ENCODE assay signal across 27 cellular contexts in genomic region chr5:147504535-147504934, GRCh38. TPM values are rescaled to one million over a fixed set of nuclear protein-coding genes. Genes with fewer than 3 reads are reported as not detected.
DNase-seq lines count a peak whose midpoint lies in the region; ATAC-seq, FAIRE-seq and TF ChIP-seq lines count a peak whose summit lies in the region.
"Had no signal": no experiment of that assay in that cellular context is flagged by ENCODE, and none has a peak within 500 bp of the region (broad histone marks: within the 10 kb centered on the region; RNA-seq: fewer than 3 reads in every experiment).

No MANE protein-coding gene starts in this region.

- no peak overlapping the region for H4K8ac ChIP-seq in mesenchymal stem cell (ENCODE audit: low read length)

- H4K91ac ChIP-seq in mesenchymal stem cell (ENCODE audit: low read length) = no peak overlapping the region

- 0 out of 2 replicates have a peak overlapping the region, but pooled peaks have one; percentile 7 for H3K27ac ChIP-seq in GM23338 (ENCODE audit: low read depth)
- peak overlapping the region; percentile 34 for H3K27ac ChIP-seq in astrocyte (ENCODE audit: low read depth, low read length)
- H3K27ac ChIP-seq in mesenchymal stem cell (ENCODE audit: low read length, poor library complexity, severe bottlenecking) = peak overlapping the region; percentile 38
- H3K27ac ChIP-seq in stomach smooth muscle (ENCODE audit: low read length) = peak overlapping the region; percentile 42
- no peak overlapping the region for H3K27ac ChIP-seq in kidney (ENCODE audit: low read depth in 2 of 2, low read length in 2 of 2)
- no peak overlapping the region for H3K27ac ChIP-seq in dorsolateral prefrontal cortex
- H3K27ac ChIP-seq: C4-2B, KMS-11 had no signal

- TF ChIP-seq CTCF in GM23338 (conservative IDR thresholded peaks at IDR 0.05; ENCODE audit: low read depth in 2 of 2) (no peak), astrocyte (IDR thresholded peaks at IDR 0.05; ENCODE audit: insufficient read depth, low read depth, low read length) (no peak), kidney (IDR thresholded peaks at IDR 0.05; ENCODE audit: borderline replicate concordance, extremely low read depth, insufficient read depth) (no peak), dorsolateral prefrontal cortex (IDR thresholded peaks at IDR 0.05 in 54 of 56, conservative IDR thresholded peaks at IDR 0.05 in 2 of 56; ENCODE audit: low read depth in 1 of 56, partially characterized antibody in 56 of 56) (no peak)

- H3K9me3 Mint-ChIP-seq in GM23338 (no peaks in the 10 kb centered on the region), astrocyte (ENCODE audit: unreplicated experiment) (no peaks in the 10 kb centered on the region)
- H3K9me3 Mint-ChIP-seq: activated CD4-positive, alpha-beta T cell treated with anti-CD3 and anti-CD28 coated beads, Interleukin-2, amount 10 ng/mL, durations not matched to agents 24 days and 14 days; endodermal cell; stimulated activated naive CD8-positive, alpha-beta T cell treated with anti-CD3 and anti-CD28 coated beads, Interleukin-15, amount 100 ng/mL, for 72 hours had no signal

- H3K4me2 ChIP-seq in GM23338 = no peak overlapping the region
- H3K4me2 ChIP-seq in astrocyte (ENCODE audit: low read length) = peak overlapping the region; percentile 68
- no peak overlapping the region for H3K4me2 ChIP-seq in mesenchymal stem cell (ENCODE audit: low read length, poor library complexity, severe bottlenecking)
- H3K4me2 ChIP-seq: KMS-11 had no signal

- 43% methylated on average over 1 of the region's 1 CpG for WGBS in mesenchymal stem cell

- H3K9me2 ChIP-seq in GM23338 (ENCODE audit: insufficient read depth) = no peaks in the 10 kb centered on the region

- H3K27me3 ChIP-seq in GM23338 (ENCODE audit: insufficient read depth) (no peaks in the 10 kb centered on the region), astrocyte (ENCODE audit: insufficient read depth, low read length) (no peaks in the 10 kb centered on the region), mesenchymal stem cell (ENCODE audit: control insufficient read depth in 1 of 2, insufficient read depth in 1 of 2, low read length in 2 of 2) (no peaks in the 10 kb centered on the region), stomach smooth muscle (ENCODE audit: control insufficient read depth in 1 of 2, insufficient read depth in 2 of 2, low read length in 2 of 2) (no peaks in the 10 kb centered on the region), dorsolateral prefrontal cortex (peaks cover 0 to 9% (median 0%) of the 10 kb centered on the region in 45 donors)

- no peak overlapping the region for H2BK15ac ChIP-seq in mesenchymal stem cell (ENCODE audit: low read depth, poor library complexity, severe bottlenecking)

- intact Hi-C loops in kidney (cut with DNase I) (no loop called here), dorsolateral prefrontal cortex (cut with DNase I) (no loop called here)

- H3K9me3 ChIP-seq in astrocyte (ENCODE audit: insufficient read depth, low read depth, low read length) (no peaks in the 10 kb centered on the region), mesenchymal stem cell (ENCODE audit: control insufficient read depth, low read length) (no peaks in the 10 kb centered on the region), stomach smooth muscle (ENCODE audit: control insufficient read depth in 2 of 2, low read length in 2 of 2) (no peaks in the 10 kb centered on the region), kidney (ENCODE audit: control insufficient read depth in 1 of 2, low read length in 2 of 2) (no peaks in the 10 kb centered on the region)

- H2BK12ac ChIP-seq in mesenchymal stem cell (ENCODE audit: low read length in 2 of 2) = no peak overlapping the region

- H4K20me1 ChIP-seq in GM23338 (replicated peaks; ENCODE audit: insufficient read depth) (no peaks in the 10 kb centered on the region; the same call in 1 of the 2 replicates), astrocyte (ENCODE audit: insufficient read depth, low read length) (peaks cover 40% of the 10 kb centered on the region)

- H3K14ac ChIP-seq in mesenchymal stem cell (ENCODE audit: low read length in 2 of 2) = no peak overlapping the region

- H3K27me3 Mint-ChIP-seq in GM23338 (ENCODE audit: insufficient read depth, low read depth, poor library complexity) (peaks cover 3% of the 10 kb centered on the region), astrocyte (ENCODE audit: low read depth, unreplicated experiment) (no peaks in the 10 kb centered on the region)

- peaks cover 22% of the 10 kb centered on the region for H3K4me1 Mint-ChIP-seq in GM23338
- H3K4me1 Mint-ChIP-seq in astrocyte (ENCODE audit: low read depth, unreplicated experiment) = peaks cover 20% of the 10 kb centered on the region
- H3K4me1 Mint-ChIP-seq: activated CD8-positive, alpha-beta memory T cell treated with anti-CD3 and anti-CD28 coated beads, Interleukin-2, amount 10 ng/mL, durations not matched to agents 7 days and 5 days; endodermal cell had no signal

- no peak overlapping the region for H2AFZ ChIP-seq in GM23338
- no peak overlapping the region for H2AFZ ChIP-seq in astrocyte (ENCODE audit: low read depth, low read length)
- no peak overlapping the region for H2AFZ ChIP-seq in mesenchymal stem cell (ENCODE audit: low read depth, low read length)

- no peak overlapping the region for H3K4me3 ChIP-seq in GM23338
- no peak overlapping the region for H3K4me3 ChIP-seq in astrocyte (ENCODE audit: insufficient read depth, low read depth, low read length)
- H3K4me3 ChIP-seq in mesenchymal stem cell (ENCODE audit: insufficient read depth in 1 of 2, low read depth in 1 of 2, low read length in 2 of 2) = no peak overlapping the region
- H3K4me3 ChIP-seq in stomach smooth muscle (ENCODE audit: low read length in 2 of 2) = no peak overlapping the region
- no peak overlapping the region for H3K4me3 ChIP-seq in kidney (ENCODE audit: low read length in 2 of 2)
- no peak overlapping the region for H3K4me3 ChIP-seq in dorsolateral prefrontal cortex

- no peak overlapping the region for H3K27ac Mint-ChIP-seq in GM23338
- H3K27ac Mint-ChIP-seq in astrocyte (ENCODE audit: unreplicated experiment) = no peak overlapping the region
- H3K27ac Mint-ChIP-seq: activated CD4-positive, alpha-beta T cell treated with anti-CD3 and anti-CD28 coated beads, Interleukin-2, amount 10 ng/mL, durations not matched to agents 24 days and 14 days; activated CD8-positive, alpha-beta memory T cell treated with anti-CD3 and anti-CD28 coated beads, Interleukin-2, amount 10 ng/mL, durations not matched to agents 7 days and 5 days; activated naive CD8-positive, alpha-beta T cell; endodermal cell; natural killer cell treated with Interleukin-12 subunit alpha and Interleukin-12 subunit beta and Interleukin-15 and Interleukin-18, amount 100 ng/mL, for 72 hours; stimulated activated naive CD8-positive, alpha-beta T cell treated with anti-CD3 and anti-CD28 coated beads, Interleukin-15, amount 100 ng/mL, for 72 hours had no signal

- H3K36me3 Mint-ChIP-seq in GM23338 (ENCODE audit: low read depth) (peaks cover 21% of the 10 kb centered on the region), astrocyte (ENCODE audit: low read depth, unreplicated experiment) (no peaks in the 10 kb centered on the region)
- H3K36me3 Mint-ChIP-seq: activated CD8-positive, alpha-beta memory T cell treated with anti-CD3 and anti-CD28 coated beads, Interleukin-2, amount 10 ng/mL, durations not matched to agents 7 days and 5 days; activated naive CD8-positive, alpha-beta T cell; natural killer cell treated with Interleukin-12 subunit alpha and Interleukin-12 subunit beta and Interleukin-15 and Interleukin-18, amount 100 ng/mL, for 72 hours had no signal

- H3K9ac ChIP-seq in astrocyte (ENCODE audit: low read length) (peak overlapping the region; percentile 43), mesenchymal stem cell (ENCODE audit: low read length) (peak overlapping the region; percentile 25), stomach smooth muscle (ENCODE audit: low read length in 2 of 2) (peak overlapping the region in 1 of 2 donors; percentile 2), kidney (ENCODE audit: low read length in 2 of 2) (no peak overlapping the region)
- H3K9ac ChIP-seq: KMS-11 had no signal

- H3K79me2 ChIP-seq in GM23338 (replicated peaks; ENCODE audit: insufficient read depth) = peaks cover 100% of the 10 kb centered on the region
- H3K79me2 ChIP-seq in astrocyte (ENCODE audit: insufficient read depth, low read length) = peaks cover 99% of the 10 kb centered on the region

- H3F3A ChIP-seq in GM23338 (replicated peaks; ENCODE audit: low read depth) = no peaks in the 10 kb centered on the region

- H2BK5ac ChIP-seq in mesenchymal stem cell (ENCODE audit: low read depth, low read length, poor library complexity, severe bottlenecking) = no peak overlapping the region

- no peak for ATAC-seq in GM23338
- ATAC-seq in GM18519 (IDR thresholded peaks at IDR 0.05; ENCODE audit: low FRiP score, unreplicated experiment) = no peak
- ATAC-seq: activated CD8-positive, alpha-beta memory T cell treated with anti-CD3 and anti-CD28 coated beads, Interleukin-2, amount 10 ng/mL, durations not matched to agents 7 days and 5 days; natural killer cell treated with Interleukin-12 subunit alpha and Interleukin-12 subunit beta and Interleukin-15 and Interleukin-18, amount 100 ng/mL, for 72 hours; stimulated activated naive CD8-positive, alpha-beta T cell treated with anti-CD3 and anti-CD28 coated beads, Interleukin-15, amount 100 ng/mL, for 72 hours had no signal

- no peak overlapping the region for H2AK5ac ChIP-seq in mesenchymal stem cell (ENCODE audit: low read length, severe bottlenecking)

- H3K23ac ChIP-seq in mesenchymal stem cell (ENCODE audit: low read length in 2 of 2) = no peak overlapping the region

- H3K18ac ChIP-seq in mesenchymal stem cell (ENCODE audit: low read depth in 1 of 2, low read length in 2 of 2) = no peak overlapping the region

- H3K36me3 ChIP-seq in GM23338 (ENCODE audit: insufficient read depth) (no peaks in the 10 kb centered on the region; the same call in 1 of the 2 replicates), astrocyte (ENCODE audit: insufficient read depth, low read length) (no peaks in the 10 kb centered on the region), mesenchymal stem cell (ENCODE audit: control insufficient read depth in 1 of 2, insufficient read depth in 2 of 2, low read depth in 1 of 2, low read length in 2 of 2) (no peaks in the 10 kb centered on the region), stomach smooth muscle (ENCODE audit: control insufficient read depth in 2 of 2, insufficient read depth in 2 of 2, low read length in 2 of 2) (peaks cover 0 to 2% of the 10 kb centered on the region in 2 donors), kidney (ENCODE audit: control insufficient read depth in 1 of 2, insufficient read depth in 2 of 2, low read length in 2 of 2) (no peaks in the 10 kb centered on the region)

- FAIRE-seq in astrocyte (lab: Jason Lieb, UNC) (no peak), kidney (lab: Jason Lieb, UNC) (no peak)
- FAIRE-seq: small intestine had no signal

- peaks cover 8% of the 10 kb centered on the region for H3K79me1 ChIP-seq in mesenchymal stem cell (replicated peaks; ENCODE audit: low read length, poor library complexity, severe bottlenecking)

- no peak overlapping the region for H3K4ac ChIP-seq in mesenchymal stem cell (ENCODE audit: low read depth in 1 of 2, low read length in 2 of 2)

- H2BK120ac ChIP-seq in mesenchymal stem cell (ENCODE audit: low read depth, low read length) = no peak overlapping the region

- peaks cover 21% of the 10 kb centered on the region for H3K4me1 ChIP-seq in GM23338 (ENCODE audit: insufficient read depth)
- H3K4me1 ChIP-seq in astrocyte (ENCODE audit: insufficient read depth, low read length) = peaks cover 25% of the 10 kb centered on the region
- H3K4me1 ChIP-seq in mesenchymal stem cell (ENCODE audit: control insufficient read depth, insufficient read depth, low read depth, low read length) = peaks cover 2% of the 10 kb centered on the region
- peaks cover 17% of the 10 kb centered on the region for H3K4me1 ChIP-seq in stomach smooth muscle (ENCODE audit: control insufficient read depth, insufficient read depth, low read length)
- H3K4me1 ChIP-seq in kidney (ENCODE audit: control insufficient read depth in 1 of 2, insufficient read depth in 1 of 2, low read depth in 1 of 2, low read length in 2 of 2) = peaks cover 0 to 2% of the 10 kb centered on the region in 2 donors

- DNase-seq in GM23338 (ENCODE audit: low spot score) (no peak), astrocyte (ENCODE audit: low read depth) (peak; percentile 55), mesenchymal stem cell (no peak), kidney (no peak), dorsolateral prefrontal cortex (no peak), medulla oblongata (ENCODE audit: extremely low spot score) (no peak)
- DNase-seq: activated CD4-positive, alpha-beta T cell treated with anti-CD3 and anti-CD28 coated beads, Interleukin-2, amount 10 ng/mL, durations not matched to agents 24 days and 14 days; activated CD8-positive, alpha-beta memory T cell treated with anti-CD3 and anti-CD28 coated beads, Interleukin-2, amount 10 ng/mL, durations not matched to agents 7 days and 5 days; DMS153; endodermal cell; GF-D8; hypothalamus; islet precursor cell; NCI-H187; NCI-H774; OCI-M1; SHP77; small intestine; stimulated activated CD4-positive, alpha-beta T cell treated with anti-CD3 and anti-CD28 coated beads, Interleukin-2, amount 100 ng/mL, for 48 hours; stimulated activated naive CD8-positive, alpha-beta T cell treated with anti-CD3 and anti-CD28 coated beads, Interleukin-15, amount 100 ng/mL, for 72 hours; T-helper 1 cell had no signal

- no peak overlapping the region for H3K4me3 Mint-ChIP-seq in GM23338
- no peak overlapping the region for H3K4me3 Mint-ChIP-seq in astrocyte (ENCODE audit: unreplicated experiment)
- H3K4me3 Mint-ChIP-seq: activated CD4-positive, alpha-beta T cell treated with anti-CD3 and anti-CD28 coated beads, Interleukin-2, amount 10 ng/mL, durations not matched to agents 24 days and 14 days; activated CD8-positive, alpha-beta memory T cell treated with anti-CD3 and anti-CD28 coated beads, Interleukin-2, amount 10 ng/mL, durations not matched to agents 7 days and 5 days; activated naive CD8-positive, alpha-beta T cell; endodermal cell; natural killer cell treated with Interleukin-12 subunit alpha and Interleukin-12 subunit beta and Interleukin-15 and Interleukin-18, amount 100 ng/mL, for 72 hours; stimulated activated naive CD8-positive, alpha-beta T cell treated with anti-CD3 and anti-CD28 coated beads, Interleukin-15, amount 100 ng/mL, for 72 hours had no signal

RNA-seq across cellular contexts. Expression of gene DPYSL3, which starts 5.3 kb away (rescaled TPM):
- total RNA-seq in GM23338 (2014; rRNA removed; shearing (Covaris generic)) = 440 and 455 TPM in 2 replicates
- polyA plus RNA-seq in GM23338 (2016; fragmentation: Nextera tagmentation; extraction: Ambion mirVana) (97.6 and 102 TPM in 2 replicates), kidney (ENCODE audit: insufficient read depth, low read depth, low replicate concordance) (7.1 TPM)
- total RNA-seq in astrocyte (197 and 198 TPM in 2 replicates), kidney (19.1 TPM), dorsolateral prefrontal cortex (100 to 1,000 TPM in 3 of 120 experiments, 10 to 100 TPM in 117; 43.5 to 116 (median 73.3) TPM)
- 27.3 TPM for polyA plus RNA-seq in mesenchymal stem cell (2013, experiment 1 of 2)
- 26.8 TPM for polyA plus RNA-seq in mesenchymal stem cell (2013, experiment 2 of 2)

Comparison
In these comparisons a context has a peak if more than half of its experiments do, and no peak if none do; other contexts are left out.
1. H3K27ac ChIP-seq: peak in GM23338 (single experiment), astrocyte (single experiment), mesenchymal stem cell (single experiment) and stomach smooth muscle (single experiment); none in kidney (0 of 2) and dorsolateral prefrontal cortex (0 of 59).
2. H3K9ac ChIP-seq: peak in astrocyte (single experiment) and mesenchymal stem cell (single experiment); none in kidney (0 of 2).